ENCODE assay signal across 1 cellular context in the genomic region with DNA sequence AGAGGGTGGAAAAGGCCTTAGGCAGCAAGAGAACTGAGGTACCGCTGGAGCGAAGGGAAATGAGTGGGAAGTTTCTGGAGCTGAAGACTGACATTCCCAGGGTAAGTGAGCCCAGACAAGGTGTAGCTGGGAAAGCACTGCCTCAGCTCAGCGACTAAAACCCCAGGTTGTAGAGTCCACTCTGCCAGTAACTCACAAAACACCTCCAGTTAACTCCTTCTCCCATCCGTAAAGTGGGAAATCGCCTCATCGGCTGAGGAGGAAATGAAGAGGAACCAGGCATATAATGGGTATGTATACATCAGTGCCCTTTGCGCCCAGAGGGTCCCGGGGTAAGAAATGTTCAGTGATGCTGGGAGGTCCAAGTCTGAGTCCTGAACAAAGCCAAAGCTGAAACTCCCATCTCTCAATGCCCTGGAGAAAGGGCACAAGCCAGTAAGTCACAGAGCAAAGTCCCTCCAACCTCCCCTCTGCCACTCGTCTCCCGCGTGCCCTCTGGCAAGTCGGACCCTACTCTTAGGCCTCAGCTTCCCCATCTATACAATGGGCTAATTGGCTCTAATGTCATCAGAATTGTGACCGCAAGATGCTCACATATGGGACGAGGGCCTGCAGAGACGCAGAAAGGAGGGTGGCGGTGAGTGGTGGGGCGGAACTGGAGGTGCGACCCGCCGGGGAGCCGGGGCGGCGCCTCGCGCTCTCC.
TF ChIP-seq lines count a peak whose summit lies in the region.

No MANE protein-coding gene starts in this region.

TF ChIP-seq in K562, 482 proteins besides CTCF, POLR2A, EP300 and RAD21 (continues in another document):
- TF ChIP-seq EP400 (IDR thresholded peaks at IDR 0.05), result 0 out of 2 replicates have a peak, but pooled peaks have one; percentile 6
- TF ChIP-seq, protein P1, sequence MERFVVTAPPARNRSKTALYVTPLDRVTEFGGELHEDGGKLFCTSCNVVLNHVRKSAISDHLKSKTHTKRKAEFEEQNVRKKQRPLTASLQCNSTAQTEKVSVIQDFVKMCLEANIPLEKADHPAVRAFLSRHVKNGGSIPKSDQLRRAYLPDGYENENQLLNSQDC (CRISPR knock-in tag; IDR thresholded peaks at IDR 0.05), result peak; percentile 11; the same call in 1 of the 2 replicates
- TF ChIP-seq NFATC3 (IDR thresholded peaks at IDR 0.05), result no peak
- no peak for TF ChIP-seq HDAC6 (IDR thresholded peaks at IDR 0.05; ENCODE audit: low read depth, low read length)
- TF ChIP-seq ZNF717 (CRISPR knock-in tag; IDR thresholded peaks at IDR 0.05), result no peak
- no peak for TF ChIP-seq FOXK2 (conservative IDR thresholded peaks at IDR 0.05 in 1 of 2, IDR thresholded peaks at IDR 0.05 in 1 of 2; ENCODE audit: low read depth in 2 of 2)
- TF ChIP-seq, protein P2, sequence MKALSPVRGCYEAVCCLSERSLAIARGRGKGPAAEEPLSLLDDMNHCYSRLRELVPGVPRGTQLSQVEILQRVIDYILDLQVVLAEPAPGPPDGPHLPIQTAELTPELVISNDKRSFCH (CRISPR knock-in tag; IDR thresholded peaks at IDR 0.05), result no peak
- TF ChIP-seq, protein P2 (tag; IDR thresholded peaks at IDR 0.05), result peak; percentile 45; the same call in 1 of the 2 replicates
- no peak for TF ChIP-seq HLTF (IDR thresholded peaks at IDR 0.05)
- no peak for TF ChIP-seq FOXA1 (IDR thresholded peaks at IDR 0.05; ENCODE audit: borderline replicate concordance)
- TF ChIP-seq SAFB2 (IDR thresholded peaks at IDR 0.05; ENCODE audit: borderline replicate concordance, low read depth, low read length, severe bottlenecking), result no peak
- TF ChIP-seq HDGF (IDR thresholded peaks at IDR 0.05), result 0 out of 2 replicates have a peak, but pooled peaks have one; percentile 67
- TF ChIP-seq, protein P3, sequence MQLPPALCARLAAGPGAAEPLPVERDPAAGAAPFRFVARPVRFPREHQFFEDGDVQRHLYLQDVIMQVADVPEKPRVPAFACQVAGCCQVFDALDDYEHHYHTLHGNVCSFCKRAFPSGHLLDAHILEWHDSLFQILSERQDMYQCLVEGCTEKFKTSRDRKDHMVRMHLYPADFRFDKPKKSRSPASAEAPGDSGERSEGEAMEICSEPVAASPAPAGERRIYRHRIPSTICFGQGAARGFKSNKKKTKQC (CRISPR knock-in tag; IDR thresholded peaks at IDR 0.05), result peak; percentile 20; the same call in 1 of the 2 replicates
- no peak for TF ChIP-seq ZNF253 (CRISPR knock-in tag; conservative IDR thresholded peaks at IDR 0.05)
- TF ChIP-seq NFE2L1 (tag; IDR thresholded peaks at IDR 0.05; ENCODE audit: borderline replicate concordance, low read depth), result no peak
- TF ChIP-seq CBX1 (IDR thresholded peaks at IDR 0.05; ENCODE audit: low read depth), result peak; percentile 93; the same call in 1 of the 2 replicates
- peak; percentile 84; the same call in 1 of the 2 replicates for TF ChIP-seq PTBP1 (IDR thresholded peaks at IDR 0.05; ENCODE audit: low read depth, low read length)
- TF ChIP-seq ZNF311 (CRISPR knock-in tag; IDR thresholded peaks at IDR 0.05), result no peak
- TF ChIP-seq SREBF1 (IDR thresholded peaks at IDR 0.05; ENCODE audit: borderline replicate concordance, low read depth, low read length), result no peak
- TF ChIP-seq NCOA2 (IDR thresholded peaks at IDR 0.05; ENCODE audit: partially characterized antibody in 2 of 2), result no peak
- peak; percentile 98 for TF ChIP-seq CHD4 (IDR thresholded peaks at IDR 0.05; ENCODE audit: insufficient read depth, insufficient replicate concordance, low read depth, low read length, poor library complexity, severe bottlenecking)
- no peak for TF ChIP-seq ZNF830 (CRISPR knock-in tag; IDR thresholded peaks at IDR 0.05)
- peak; percentile 66 for TF ChIP-seq CEBPG (CRISPR knock-in tag; IDR thresholded peaks at IDR 0.05)
- no peak for TF ChIP-seq CEBPG (tag; conservative IDR thresholded peaks at IDR 0.05 in 1 of 2, IDR thresholded peaks at IDR 0.05 in 1 of 2)
- TF ChIP-seq, protein P4, sequence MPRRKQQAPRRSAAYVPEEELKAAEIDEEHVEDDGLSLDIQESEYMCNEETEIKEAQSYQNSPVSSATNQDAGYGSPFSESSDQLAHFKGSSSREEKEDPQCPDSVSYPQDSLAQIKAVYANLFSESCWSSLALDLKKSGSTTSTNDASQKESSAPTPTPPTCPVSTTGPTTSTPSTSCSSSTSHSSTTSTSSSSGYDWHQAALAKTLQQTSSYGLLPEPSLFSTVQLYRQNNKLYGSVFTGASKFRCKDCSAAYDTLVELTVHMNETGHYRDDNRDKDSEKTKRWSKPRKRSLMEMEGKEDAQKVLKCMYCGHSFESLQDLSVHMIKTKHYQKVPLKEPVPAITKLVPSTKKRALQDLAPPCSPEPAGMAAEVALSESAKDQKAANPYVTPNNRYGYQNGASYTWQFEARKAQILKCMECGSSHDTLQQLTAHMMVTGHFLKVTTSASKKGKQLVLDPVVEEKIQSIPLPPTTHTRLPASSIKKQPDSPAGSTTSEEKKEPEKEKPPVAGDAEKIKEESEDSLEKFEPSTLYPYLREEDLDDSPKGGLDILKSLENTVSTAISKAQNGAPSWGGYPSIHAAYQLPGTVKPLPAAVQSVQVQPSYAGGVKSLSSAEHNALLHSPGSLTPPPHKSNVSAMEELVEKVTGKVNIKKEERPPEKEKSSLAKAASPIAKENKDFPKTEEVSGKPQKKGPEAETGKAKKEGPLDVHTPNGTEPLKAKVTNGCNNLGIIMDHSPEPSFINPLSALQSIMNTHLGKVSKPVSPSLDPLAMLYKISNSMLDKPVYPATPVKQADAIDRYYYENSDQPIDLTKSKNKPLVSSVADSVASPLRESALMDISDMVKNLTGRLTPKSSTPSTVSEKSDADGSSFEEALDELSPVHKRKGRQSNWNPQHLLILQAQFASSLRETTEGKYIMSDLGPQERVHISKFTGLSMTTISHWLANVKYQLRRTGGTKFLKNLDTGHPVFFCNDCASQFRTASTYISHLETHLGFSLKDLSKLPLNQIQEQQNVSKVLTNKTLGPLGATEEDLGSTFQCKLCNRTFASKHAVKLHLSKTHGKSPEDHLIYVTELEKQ (CRISPR knock-in tag; IDR thresholded peaks at IDR 0.05), result no peak
- no peak for TF ChIP-seq ZNF133 (CRISPR knock-in tag; IDR thresholded peaks at IDR 0.05)
- TF ChIP-seq CEBPB (tag; IDR thresholded peaks at IDR 0.05), result no peak
- TF ChIP-seq, protein P5, sequence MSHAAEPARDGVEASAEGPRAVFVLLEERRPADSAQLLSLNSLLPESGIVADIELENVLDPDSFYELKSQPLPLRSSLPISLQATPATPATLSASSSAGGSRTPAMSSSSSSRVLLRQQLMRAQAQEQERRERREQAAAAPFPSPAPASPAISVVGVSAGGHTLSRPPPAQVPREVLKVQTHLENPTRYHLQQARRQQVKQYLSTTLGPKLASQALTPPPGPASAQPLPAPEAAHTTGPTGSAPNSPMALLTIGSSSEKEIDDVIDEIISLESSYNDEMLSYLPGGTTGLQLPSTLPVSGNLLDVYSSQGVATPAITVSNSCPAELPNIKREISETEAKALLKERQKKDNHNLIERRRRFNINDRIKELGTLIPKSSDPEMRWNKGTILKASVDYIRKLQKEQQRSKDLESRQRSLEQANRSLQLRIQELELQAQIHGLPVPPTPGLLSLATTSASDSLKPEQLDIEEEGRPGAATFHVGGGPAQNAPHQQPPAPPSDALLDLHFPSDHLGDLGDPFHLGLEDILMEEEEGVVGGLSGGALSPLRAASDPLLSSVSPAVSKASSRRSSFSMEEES (CRISPR knock-in tag; IDR thresholded peaks at IDR 0.05), result peak; percentile 5; the same call in 1 of the 2 replicates
- TF ChIP-seq, protein P6, sequence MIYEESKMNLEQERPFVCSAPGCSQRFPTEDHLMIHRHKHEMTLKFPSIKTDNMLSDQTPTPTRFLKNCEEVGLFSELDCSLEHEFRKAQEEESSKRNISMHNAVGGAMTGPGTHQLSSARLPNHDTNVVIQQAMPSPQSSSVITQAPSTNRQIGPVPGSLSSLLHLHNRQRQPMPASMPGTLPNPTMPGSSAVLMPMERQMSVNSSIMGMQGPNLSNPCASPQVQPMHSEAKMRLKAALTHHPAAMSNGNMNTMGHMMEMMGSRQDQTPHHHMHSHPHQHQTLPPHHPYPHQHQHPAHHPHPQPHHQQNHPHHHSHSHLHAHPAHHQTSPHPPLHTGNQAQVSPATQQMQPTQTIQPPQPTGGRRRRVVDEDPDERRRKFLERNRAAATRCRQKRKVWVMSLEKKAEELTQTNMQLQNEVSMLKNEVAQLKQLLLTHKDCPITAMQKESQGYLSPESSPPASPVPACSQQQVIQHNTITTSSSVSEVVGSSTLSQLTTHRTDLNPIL (CRISPR knock-in tag; IDR thresholded peaks at IDR 0.05), result no peak
- TF ChIP-seq, protein P7, sequence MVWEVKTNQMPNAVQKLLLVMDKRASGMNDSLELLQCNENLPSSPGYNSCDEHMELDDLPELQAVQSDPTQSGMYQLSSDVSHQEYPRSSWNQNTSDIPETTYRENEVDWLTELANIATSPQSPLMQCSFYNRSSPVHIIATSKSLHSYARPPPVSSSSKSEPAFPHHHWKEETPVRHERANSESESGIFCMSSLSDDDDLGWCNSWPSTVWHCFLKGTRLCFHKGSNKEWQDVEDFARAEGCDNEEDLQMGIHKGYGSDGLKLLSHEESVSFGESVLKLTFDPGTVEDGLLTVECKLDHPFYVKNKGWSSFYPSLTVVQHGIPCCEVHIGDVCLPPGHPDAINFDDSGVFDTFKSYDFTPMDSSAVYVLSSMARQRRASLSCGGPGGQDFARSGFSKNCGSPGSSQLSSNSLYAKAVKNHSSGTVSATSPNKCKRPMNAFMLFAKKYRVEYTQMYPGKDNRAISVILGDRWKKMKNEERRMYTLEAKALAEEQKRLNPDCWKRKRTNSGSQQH (CRISPR knock-in tag; IDR thresholded peaks at IDR 0.05), result 0 out of 2 replicates have a peak, but pooled peaks have one; percentile 34
- TF ChIP-seq, protein P8, sequence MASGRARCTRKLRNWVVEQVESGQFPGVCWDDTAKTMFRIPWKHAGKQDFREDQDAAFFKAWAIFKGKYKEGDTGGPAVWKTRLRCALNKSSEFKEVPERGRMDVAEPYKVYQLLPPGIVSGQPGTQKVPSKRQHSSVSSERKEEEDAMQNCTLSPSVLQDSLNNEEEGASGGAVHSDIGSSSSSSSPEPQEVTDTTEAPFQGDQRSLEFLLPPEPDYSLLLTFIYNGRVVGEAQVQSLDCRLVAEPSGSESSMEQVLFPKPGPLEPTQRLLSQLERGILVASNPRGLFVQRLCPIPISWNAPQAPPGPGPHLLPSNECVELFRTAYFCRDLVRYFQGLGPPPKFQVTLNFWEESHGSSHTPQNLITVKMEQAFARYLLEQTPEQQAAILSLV (tag; IDR thresholded peaks at IDR 0.05), result 0 out of 2 replicates have a peak, but pooled peaks have one; percentile 10
- peak; percentile 93 for TF ChIP-seq ADNP (tag; IDR thresholded peaks at IDR 0.05)
- TF ChIP-seq ZKSCAN3 (CRISPR knock-in tag; IDR thresholded peaks at IDR 0.05), result no peak
- no peak for TF ChIP-seq GABPB1 (CRISPR knock-in tag; IDR thresholded peaks at IDR 0.05)
- no peak for TF ChIP-seq IRF2 (CRISPR knock-in tag; IDR thresholded peaks at IDR 0.05)
- no peak for TF ChIP-seq DACH1 (IDR thresholded peaks at IDR 0.05; ENCODE audit: partially characterized antibody)
- TF ChIP-seq STAT5A (IDR thresholded peaks at IDR 0.05; ENCODE audit: borderline replicate concordance, low read length), result no peak
- TF ChIP-seq ZNF436 (CRISPR knock-in tag; IDR thresholded peaks at IDR 0.05), result 0 out of 2 replicates have a peak, but pooled peaks have one; percentile 22
- TF ChIP-seq STAT5B (CRISPR knock-in tag; IDR thresholded peaks at IDR 0.05), result no peak
- 0 out of 2 replicates have a peak, but pooled peaks have one; percentile 66 for TF ChIP-seq ZNF232 (CRISPR knock-in tag; IDR thresholded peaks at IDR 0.05)
- TF ChIP-seq CCAR2 (IDR thresholded peaks at IDR 0.05; ENCODE audit: low read depth, low read length), result no peak
- 0 out of 2 replicates have a peak, but pooled peaks have one; percentile 13 for TF ChIP-seq RNF2 (IDR thresholded peaks at IDR 0.05)
- TF ChIP-seq EWSR1 (IDR thresholded peaks at IDR 0.05; ENCODE audit: borderline replicate concordance, low read depth, partially characterized antibody), result no peak
- no peak for TF ChIP-seq ZNF644 (tag; IDR thresholded peaks at IDR 0.05; ENCODE audit: low read depth)
- peak; percentile 96 for TF ChIP-seq RBM25 (IDR thresholded peaks at IDR 0.05; ENCODE audit: low read depth, low read length, severe bottlenecking)
- peak; percentile 16 for TF ChIP-seq PHF20 (IDR thresholded peaks at IDR 0.05; ENCODE audit: partially characterized antibody)
- TF ChIP-seq SIRT6 (IDR thresholded peaks at IDR 0.05; ENCODE audit: low read depth, low read length), result no peak
- TF ChIP-seq, protein P9, sequence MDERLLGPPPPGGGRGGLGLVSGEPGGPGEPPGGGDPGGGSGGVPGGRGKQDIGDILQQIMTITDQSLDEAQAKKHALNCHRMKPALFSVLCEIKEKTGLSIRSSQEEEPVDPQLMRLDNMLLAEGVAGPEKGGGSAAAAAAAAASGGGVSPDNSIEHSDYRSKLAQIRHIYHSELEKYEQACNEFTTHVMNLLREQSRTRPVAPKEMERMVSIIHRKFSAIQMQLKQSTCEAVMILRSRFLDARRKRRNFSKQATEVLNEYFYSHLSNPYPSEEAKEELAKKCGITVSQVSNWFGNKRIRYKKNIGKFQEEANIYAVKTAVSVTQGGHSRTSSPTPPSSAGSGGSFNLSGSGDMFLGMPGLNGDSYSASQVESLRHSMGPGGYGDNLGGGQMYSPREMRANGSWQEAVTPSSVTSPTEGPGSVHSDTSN (CRISPR knock-in tag; IDR thresholded peaks at IDR 0.05; ENCODE audit: low read depth), result no peak
- TF ChIP-seq, protein P9 (tag; conservative IDR thresholded peaks at IDR 0.05; ENCODE audit: low read depth), result no peak
- peak; percentile 94 for TF ChIP-seq CBFB (CRISPR knock-in tag; IDR thresholded peaks at IDR 0.05)
- peak; percentile 10; the same call in 1 of the 2 replicates for TF ChIP-seq ZKSCAN1 (IDR thresholded peaks at IDR 0.05; ENCODE audit: low read depth, low read length)
- TF ChIP-seq SOX6 (IDR thresholded peaks at IDR 0.05), result no peak
- TF ChIP-seq, protein P10, sequence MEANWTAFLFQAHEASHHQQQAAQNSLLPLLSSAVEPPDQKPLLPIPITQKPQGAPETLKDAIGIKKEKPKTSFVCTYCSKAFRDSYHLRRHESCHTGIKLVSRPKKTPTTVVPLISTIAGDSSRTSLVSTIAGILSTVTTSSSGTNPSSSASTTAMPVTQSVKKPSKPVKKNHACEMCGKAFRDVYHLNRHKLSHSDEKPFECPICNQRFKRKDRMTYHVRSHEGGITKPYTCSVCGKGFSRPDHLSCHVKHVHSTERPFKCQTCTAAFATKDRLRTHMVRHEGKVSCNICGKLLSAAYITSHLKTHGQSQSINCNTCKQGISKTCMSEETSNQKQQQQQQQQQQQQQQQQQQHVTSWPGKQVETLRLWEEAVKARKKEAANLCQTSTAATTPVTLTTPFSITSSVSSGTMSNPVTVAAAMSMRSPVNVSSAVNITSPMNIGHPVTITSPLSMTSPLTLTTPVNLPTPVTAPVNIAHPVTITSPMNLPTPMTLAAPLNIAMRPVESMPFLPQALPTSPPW (CRISPR knock-in tag; IDR thresholded peaks at IDR 0.05), result no peak
